Comparison of ENCODE assay signal across 8 cellular contexts in genomic region chr20:21397341-21398108, GRCh38. TPM values are rescaled to one million over a fixed set of nuclear protein-coding genes. Genes with fewer than 3 reads are reported as not detected.
DNase-seq lines count a peak whose midpoint lies in the region; ATAC-seq and TF ChIP-seq lines count a peak whose summit lies in the region.

NKX2-4 (minus strand) TSS chr20:21397526; CDS start chr20:21397399, 127 bp downstream.

- H3K4me1 ChIP-seq in CD4-positive, CD25-positive, alpha-beta regulatory T cell (ENCODE audit: control insufficient read depth, insufficient read depth, low read length, poor library complexity, severe bottlenecking), result peaks cover 23% of the 10 kb centered on the region

- no peak for ATAC-seq in CD4-positive, CD25-positive, alpha-beta regulatory T cell (ENCODE audit: low read depth in 2 of 2)
- ATAC-seq in activated naive CD8-positive, alpha-beta T cell treated with anti-CD3 and anti-CD28 coated beads, Interleukin-2, amount 50 U/mL, for 24 hours, result no peak
- no peak for ATAC-seq in GM18502 (IDR thresholded peaks at IDR 0.05; ENCODE audit: poor library complexity, unreplicated experiment)
- ATAC-seq in HG02763 (IDR thresholded peaks at IDR 0.05; ENCODE audit: unreplicated experiment), result no peak
- ATAC-seq in HG03439 (IDR thresholded peaks at IDR 0.05; ENCODE audit: unreplicated experiment), result no peak

- no peak for DNase-seq in CD4-positive, CD25-positive, alpha-beta regulatory T cell
- DNase-seq in HK-2 (ENCODE audit: unreplicated experiment) (peak; percentile 67), activated gamma-delta T cell treated with Interleukin-2 at 50 U/mL for 16 hours (no peak)
- DNase-seq in activated naive CD8-positive, alpha-beta T cell treated with anti-CD3 and anti-CD28 coated beads, Interleukin-2, amount 50 U/mL, for 24 hours, result no peak

- TF ChIP-seq CTCF in nephron (IDR thresholded peaks at IDR 0.05; ENCODE audit: unreplicated experiment in 3 of 3), result no peak

- H3K9me3 ChIP-seq in CD4-positive, CD25-positive, alpha-beta regulatory T cell (ENCODE audit: control insufficient read depth in 2 of 2, low read length in 2 of 2), result peaks cover 0 to 12% of the 10 kb centered on the region in 2 experiments

- no peak within 1 kb of the TSS for H3K27ac ChIP-seq in CD4-positive, CD25-positive, alpha-beta regulatory T cell (ENCODE audit: insufficient read depth, low read length, poor library complexity, severe bottlenecking)

- peaks cover 0 to 12% (median 0%) of the 10 kb centered on the region in 7 donors for H3K9me3 Mint-ChIP-seq in CD4-positive, CD25-positive, alpha-beta regulatory T cell
- no peaks in the 10 kb centered on the region for H3K9me3 Mint-ChIP-seq in activated naive CD8-positive, alpha-beta T cell treated with anti-CD3 and anti-CD28 coated beads, Interleukin-2, amount 50 U/mL, for 24 hours
- no peaks in the 10 kb centered on the region for H3K9me3 Mint-ChIP-seq in nephron

- peak within 1 kb of the TSS in 3 of 4 donors; percentile 34 to 78 (median 74) for H3K4me3 Mint-ChIP-seq in CD4-positive, CD25-positive, alpha-beta regulatory T cell
- H3K4me3 Mint-ChIP-seq in activated naive CD8-positive, alpha-beta T cell treated with anti-CD3 and anti-CD28 coated beads, Interleukin-2, amount 50 U/mL, for 24 hours, result peak within 1 kb of the TSS; percentile 40
- H3K4me3 Mint-ChIP-seq in nephron, result peak within 1 kb of the TSS; percentile 43 to 63 (median 57)

- H3K36me3 Mint-ChIP-seq in CD4-positive, CD25-positive, alpha-beta regulatory T cell, result no peaks in the 10 kb centered on the region
- H3K36me3 Mint-ChIP-seq in activated naive CD8-positive, alpha-beta T cell treated with anti-CD3 and anti-CD28 coated beads, Interleukin-2, amount 50 U/mL, for 24 hours (ENCODE audit: low read depth), result peaks cover 1% of the 10 kb centered on the region
- H3K36me3 Mint-ChIP-seq in nephron (ENCODE audit: low read depth), result no peaks in the 10 kb centered on the region

- H3K27ac Mint-ChIP-seq in CD4-positive, CD25-positive, alpha-beta regulatory T cell, result peak within 1 kb of the TSS in 1 of 3 donors; percentile 67
- peak within 1 kb of the TSS; percentile 59 for H3K27ac Mint-ChIP-seq in activated naive CD8-positive, alpha-beta T cell treated with anti-CD3 and anti-CD28 coated beads, Interleukin-2, amount 50 U/mL, for 24 hours
- no peak within 1 kb of the TSS for H3K27ac Mint-ChIP-seq in nephron

- H3K4me1 Mint-ChIP-seq in CD4-positive, CD25-positive, alpha-beta regulatory T cell, result peaks cover 5 to 25% (median 18%) of the 10 kb centered on the region in 4 donors
- H3K4me1 Mint-ChIP-seq in activated naive CD8-positive, alpha-beta T cell treated with anti-CD3 and anti-CD28 coated beads, Interleukin-2, amount 50 U/mL, for 24 hours, result peaks cover 21% of the 10 kb centered on the region
- no peaks in the 10 kb centered on the region for H3K4me1 Mint-ChIP-seq in nephron

- no peaks in the 10 kb centered on the region for H3K36me3 ChIP-seq in CD4-positive, CD25-positive, alpha-beta regulatory T cell (ENCODE audit: control insufficient read depth, insufficient read depth, low read length)

- H3K27me3 Mint-ChIP-seq in CD4-positive, CD25-positive, alpha-beta regulatory T cell, result peaks cover 82% of the 10 kb centered on the region
- H3K27me3 Mint-ChIP-seq in activated naive CD8-positive, alpha-beta T cell treated with anti-CD3 and anti-CD28 coated beads, Interleukin-2, amount 50 U/mL, for 24 hours, result peaks cover 76% of the 10 kb centered on the region
- H3K27me3 Mint-ChIP-seq in nephron (ENCODE audit: low read depth), result peaks cover 89% of the 10 kb centered on the region

- H3K4me3 ChIP-seq in CD4-positive, CD25-positive, alpha-beta regulatory T cell (ENCODE audit: low read depth, low read length), result no peak within 1 kb of the TSS

- peaks cover 70% of the 10 kb centered on the region for H3K27me3 ChIP-seq in CD4-positive, CD25-positive, alpha-beta regulatory T cell (ENCODE audit: control insufficient read depth, insufficient read depth, low read length)

RNA-seq across cellular contexts. Expression of gene NKX2-4, which starts in this region (rescaled TPM):
- total RNA-seq in CD4-positive, CD25-positive, alpha-beta regulatory T cell, result not detected
- polyA plus RNA-seq in CD4-positive, CD25-positive, alpha-beta regulatory T cell, result not detected
